In genomic region chr7:105012503-105013282, GRCh38 we compare ENCODE assay signal across 1 cellular context.
TF ChIP-seq lines count a peak whose summit lies in the region.

No MANE protein-coding gene starts in this region.

TF ChIP-seq in HepG2, 621 proteins besides CTCF, POLR2A, EP300 and RAD21 (continued from another document and continues in another):
- TF ChIP-seq PRDM10 (CRISPR knock-in tag; IDR thresholded peaks at IDR 0.05; ENCODE audit: low read depth) (peak; percentile 45; the same call in 1 of the 2 replicates), ZNF607 (CRISPR knock-in tag; IDR thresholded peaks at IDR 0.05; ENCODE audit: borderline replicate concordance) (peak; percentile 72), TOPORS (CRISPR knock-in tag; IDR thresholded peaks at IDR 0.05) (peak; percentile 61; the same call in 1 of the 2 replicates), FOSL1 (CRISPR knock-in tag; IDR thresholded peaks at IDR 0.05; ENCODE audit: borderline replicate concordance) (peak; percentile 4; the same call in 1 of the 2 replicates), PATZ1 (CRISPR knock-in tag; IDR thresholded peaks at IDR 0.05) (peak; percentile 93), STAT5B (CRISPR knock-in tag; IDR thresholded peaks at IDR 0.05) (peak; percentile 79; the same call in 1 of the 2 replicates), PAF1 (CRISPR knock-in tag; IDR thresholded peaks at IDR 0.05) (peak; percentile 69), THAP11 (CRISPR knock-in tag; IDR thresholded peaks at IDR 0.05) (peak; percentile 84), ZFP36 (IDR thresholded peaks at IDR 0.05; ENCODE audit: borderline replicate concordance, low read depth, low read length, partially characterized antibody) (no peak), SP1 (IDR thresholded peaks at IDR 0.05) (no peak), SP1 (CRISPR knock-in tag; IDR thresholded peaks at IDR 0.05) (peak; percentile 47; the same call in 1 of the 2 replicates), ZNF407 (CRISPR knock-in tag; IDR thresholded peaks at IDR 0.05; ENCODE audit: not compliant biosample characterization) (peak; percentile 66), ZNF264 (CRISPR knock-in tag; IDR thresholded peaks at IDR 0.05) (peak; percentile 20; the same call in 1 of the 2 replicates), SSRP1 (CRISPR knock-in tag; IDR thresholded peaks at IDR 0.05) (no peak), NCOA5 (CRISPR knock-in tag; IDR thresholded peaks at IDR 0.05) (peak; percentile 86; the same call in 1 of the 2 replicates), KLF16 (CRISPR knock-in tag; IDR thresholded peaks at IDR 0.05) (peak in 1 of 2 experiments; percentile 72; a peak in 2 of 4 replicates), SP2 (CRISPR knock-in tag; IDR thresholded peaks at IDR 0.05) (peak; percentile 82), ZNF18 (CRISPR knock-in tag; IDR thresholded peaks at IDR 0.05; ENCODE audit: insufficient replicate concordance) (peak; percentile 93), HNRNPH1 (optimal IDR thresholded peaks at IDR 0.05; ENCODE audit: low read depth, low read length) (no peak), ZNF547 (CRISPR knock-in tag; IDR thresholded peaks at IDR 0.05) (peak; percentile 58; the same call in 1 of the 2 replicates), SMARCC2 (IDR thresholded peaks at IDR 0.05) (no peak), YEATS2 (CRISPR knock-in tag; IDR thresholded peaks at IDR 0.05; ENCODE audit: borderline replicate concordance) (peak; percentile 75; the same call in 1 of the 2 replicates), TBX3 (IDR thresholded peaks at IDR 0.05; ENCODE audit: borderline replicate concordance) (peak; percentile 8; the same call in 1 of the 2 replicates), HMGA1 (CRISPR knock-in tag; conservative IDR thresholded peaks at IDR 0.05) (no peak), ZNF605 (CRISPR knock-in tag; IDR thresholded peaks at IDR 0.05) (peak; percentile 78), ZSCAN20 (CRISPR knock-in tag; IDR thresholded peaks at IDR 0.05; ENCODE audit: borderline replicate concordance) (no peak; the same call in 1 of the 2 replicates), ZNF274 (CRISPR knock-in tag; IDR thresholded peaks at IDR 0.05) (peak; percentile 57; the same call in 1 of the 2 replicates), KDM4B (CRISPR knock-in tag; IDR thresholded peaks at IDR 0.05) (peak; percentile 92), MYPOP (CRISPR knock-in tag; IDR thresholded peaks at IDR 0.05) (peak; percentile 94), BCL3 (CRISPR knock-in tag; IDR thresholded peaks at IDR 0.05) (peak; percentile 82), POLR2G (IDR thresholded peaks at IDR 0.05; ENCODE audit: low read depth, low read length) (peak; percentile 94), GABPA (IDR thresholded peaks at IDR 0.05; ENCODE audit: low read depth, low read length) (no peak), GABPA (CRISPR knock-in tag; IDR thresholded peaks at IDR 0.05; ENCODE audit: low read depth) (peak; percentile 55; the same call in 1 of the 2 replicates), ZZZ3 (CRISPR knock-in tag; IDR thresholded peaks at IDR 0.05; ENCODE audit: borderline replicate concordance) (peak; percentile 89; the same call in 1 of the 2 replicates), HOXA9 (CRISPR knock-in tag; IDR thresholded peaks at IDR 0.05; ENCODE audit: borderline replicate concordance) (peak; percentile 25; the same call in 1 of the 2 replicates), TRAFD1 (CRISPR knock-in tag; IDR thresholded peaks at IDR 0.05; ENCODE audit: borderline replicate concordance) (peak; percentile 93)
